Comparison of ENCODE assay signal across 2 cellular contexts in genomic region chr10:104622175-104622574, GRCh38.
TF ChIP-seq lines count a peak whose summit lies in the region.

No MANE protein-coding gene starts in this region.

TF ChIP-seq in GM23338, 12 proteins besides CTCF, POLR2A, EP300 and RAD21 (continued from another document):
- no peak for TF ChIP-seq ETS1 (IDR thresholded peaks at IDR 0.05)
- no peak for TF ChIP-seq EZH2phosphoT487 (IDR thresholded peaks at IDR 0.05; ENCODE audit: unreplicated experiment)
- no peak for TF ChIP-seq EZH2 (IDR thresholded peaks at IDR 0.05; ENCODE audit: low read depth, unreplicated experiment)
- TF ChIP-seq STAT1 (IDR thresholded peaks at IDR 0.05; ENCODE audit: unreplicated experiment) = no peak
- no peak for TF ChIP-seq JUNB (IDR thresholded peaks at IDR 0.05; ENCODE audit: unreplicated experiment)
- no peak for TF ChIP-seq ZNF462 (CRISPR knock-in tag; IDR thresholded peaks at IDR 0.05)
- TF ChIP-seq CREB1 (CRISPR knock-in tag; IDR thresholded peaks at IDR 0.05; ENCODE audit: low read depth) = no peak

TF ChIP-seq in HCT116, 20 proteins besides CTCF, POLR2A, EP300 and RAD21 (continued from another document):
- no peak for TF ChIP-seq SIN3A (IDR thresholded peaks at IDR 0.05; ENCODE audit: low read depth)
- TF ChIP-seq SRF (IDR thresholded peaks at IDR 0.05; ENCODE audit: low read depth) = no peak
- no peak for TF ChIP-seq FOSL1 (IDR thresholded peaks at IDR 0.05; ENCODE audit: low read depth)
- TF ChIP-seq YY1 (IDR thresholded peaks at IDR 0.05; ENCODE audit: extremely low read depth, insufficient replicate concordance, low read depth, low read length) = no peak
